In genomic region chr2:10817413-10817812, GRCh38 we compare ENCODE assay signal across 10 cellular contexts.
DNase-seq lines count a peak whose midpoint lies in the region; ATAC-seq and TF ChIP-seq lines count a peak whose summit lies in the region.
"Had no signal": no experiment of that assay in that cellular context is flagged by ENCODE, and none has a peak within 500 bp of the region (broad histone marks: within the 10 kb centered on the region; RNA-seq: fewer than 3 reads in every experiment).

No MANE protein-coding gene starts in this region.

- H3K4me3 ChIP-seq in foreskin fibroblast (ENCODE audit: low read depth in 1 of 2, low read length in 2 of 2), result no peak overlapping the region
- H3K4me3 ChIP-seq: thoracic aorta had no signal

- DNase-seq in stimulated activated CD4-positive, alpha-beta T cell treated with anti-CD3 and anti-CD28 coated beads, Interleukin-4, amount 100 ng/mL, for 24 hours, result peak; percentile 14
- DNase-seq in stimulated activated CD4-positive, alpha-beta T cell treated with anti-CD3 and anti-CD28 coated beads, Interleukin-12 subunit alpha, Interleukin-12 subunit beta, amount 100 ng/mL, for 4 hours, result no peak
- DNase-seq in RKO (ENCODE audit: low spot score) (peak; percentile 37), foreskin fibroblast (no peak), SKM-1 (lab: John Stamatoyannopoulos, UW; ENCODE audit: unreplicated experiment) (no peak), NCI-H146 (lab: John Stamatoyannopoulos, UW) (no peak)
- DNase-seq: amygdala had no signal

- TF ChIP-seq CTCF in foreskin fibroblast (IDR thresholded peaks at IDR 0.05; ENCODE audit: low read depth, low read length), result peak; percentile 16

- ATAC-seq in GM18502 (IDR thresholded peaks at IDR 0.05; ENCODE audit: poor library complexity, unreplicated experiment) (no peak), GM19463 (IDR thresholded peaks at IDR 0.05; ENCODE audit: unreplicated experiment) (no peak)

Comparison
In these comparisons a context has a peak if more than half of its experiments do, and no peak if none do; other contexts are left out.
1. DNase-seq: peak in stimulated activated CD4-positive, alpha-beta T cell treated with anti-CD3 and anti-CD28 coated beads, Interleukin-4, amount 100 ng/mL, for 24 hours (single experiment) and RKO (single experiment); none in stimulated activated CD4-positive, alpha-beta T cell treated with anti-CD3 and anti-CD28 coated beads, Interleukin-12 subunit alpha, Interleukin-12 subunit beta, amount 100 ng/mL, for 4 hours (single experiment), foreskin fibroblast (0 of 2), SKM-1 (single experiment) and NCI-H146 (single experiment).